ENCODE assay signal across 18 cellular contexts in genomic region chr7:39085189-39085588, GRCh38.
A peak's percentile ranks its signal among the peaks of the same experiment; 100 is the strongest.
DNase-seq lines count a peak whose midpoint lies in the region; ATAC-seq and TF ChIP-seq lines count a peak whose summit lies in the region.
"Had no signal": no experiment of that assay in that cellular context is flagged by ENCODE, and none has a peak within 500 bp of the region (broad histone marks: within the 10 kb centered on the region; RNA-seq: fewer than 3 reads in every experiment).

No MANE protein-coding gene starts in this region.

- CTCF ChIA-PET in activated CD8-positive, alpha-beta memory T cell treated with anti-CD3 and anti-CD28 coated beads, Interleukin-2, amount 10 ng/mL, durations not matched to agents 7 days and 5 days (lab: Charles Lee): no interaction called here

- no peak for ATAC-seq in HG03095 (IDR thresholded peaks at IDR 0.05; ENCODE audit: unreplicated experiment)
- no peak for ATAC-seq in activated naive CD4-positive, alpha-beta T cell treated with anti-CD3 and anti-CD28 coated beads, Interleukin-2, amount 50 U/mL, for 72 hours
- no peak for ATAC-seq in HG03520 (IDR thresholded peaks at IDR 0.05; ENCODE audit: unreplicated experiment)
- ATAC-seq in activated CD8-positive, alpha-beta memory T cell treated with anti-CD3 and anti-CD28 coated beads, Interleukin-2, amount 10 ng/mL, durations not matched to agents 7 days and 5 days: no peak
- ATAC-seq: effector memory CD8-positive, alpha-beta T cell had no signal

- H2BK5ac ChIP-seq in mesenchymal stem cell (ENCODE audit: low read depth, low read length, poor library complexity, severe bottlenecking): no peak overlapping the region

- no peak overlapping the region for H3K23ac ChIP-seq in mesenchymal stem cell (ENCODE audit: low read length in 2 of 2)

- 8% methylated on average over 2 of the region's 5 CpGs for WGBS in mesenchymal stem cell

- H3K4me2 ChIP-seq in mesenchymal stem cell (ENCODE audit: low read length, poor library complexity, severe bottlenecking): peak overlapping the region; percentile 81
- peak overlapping the region; percentile 31 for H3K4me2 ChIP-seq in skeletal muscle satellite cell (ENCODE audit: low read length)

- H3K4ac ChIP-seq in mesenchymal stem cell (ENCODE audit: low read depth in 1 of 2, low read length in 2 of 2): no peak overlapping the region

- H3K27ac ChIP-seq in HUES48 (ENCODE audit: low read depth, low read length) (peak overlapping the region; percentile 21), dorsolateral prefrontal cortex (peak overlapping the region in 56 of 59 donors; percentile 3 to 85 (median 64)), mesenchymal stem cell (ENCODE audit: low read length, poor library complexity, severe bottlenecking) (no peak overlapping the region)
- H3K27ac ChIP-seq: neutrophil, SK-N-MC had no signal

- H4K8ac ChIP-seq in mesenchymal stem cell (ENCODE audit: low read length): no peak overlapping the region

- no peaks in the 10 kb centered on the region for H3K9me3 Mint-ChIP-seq in activated naive CD4-positive, alpha-beta T cell treated with anti-CD3 and anti-CD28 coated beads, Interleukin-2, amount 50 U/mL, for 72 hours
- no peaks in the 10 kb centered on the region for H3K9me3 Mint-ChIP-seq in activated CD8-positive, alpha-beta memory T cell treated with anti-CD3 and anti-CD28 coated beads, Interleukin-2, amount 10 ng/mL, durations not matched to agents 7 days and 5 days (ENCODE audit: low read depth)
- H3K9me3 Mint-ChIP-seq: activated naive CD8-positive, alpha-beta T cell treated with anti-CD3 and anti-CD28 coated beads for 36 hours; effector memory CD8-positive, alpha-beta T cell had no signal

- no peak overlapping the region for H2BK120ac ChIP-seq in mesenchymal stem cell (ENCODE audit: low read depth, low read length)

- H3K36me3 Mint-ChIP-seq in activated naive CD4-positive, alpha-beta T cell treated with anti-CD3 and anti-CD28 coated beads, Interleukin-2, amount 50 U/mL, for 72 hours: no peaks in the 10 kb centered on the region
- no peaks in the 10 kb centered on the region for H3K36me3 Mint-ChIP-seq in activated CD8-positive, alpha-beta memory T cell treated with anti-CD3 and anti-CD28 coated beads, Interleukin-2, amount 10 ng/mL, durations not matched to agents 7 days and 5 days
- H3K36me3 Mint-ChIP-seq: activated naive CD8-positive, alpha-beta T cell treated with anti-CD3 and anti-CD28 coated beads for 36 hours had no signal

- no peak overlapping the region for H3K4me3 Mint-ChIP-seq in activated CD8-positive, alpha-beta memory T cell treated with anti-CD3 and anti-CD28 coated beads, Interleukin-2, amount 10 ng/mL, durations not matched to agents 7 days and 5 days
- H3K4me3 Mint-ChIP-seq: activated naive CD8-positive, alpha-beta T cell treated with anti-CD3 and anti-CD28 coated beads for 36 hours; effector memory CD8-positive, alpha-beta T cell had no signal

- H3K27me3 Mint-ChIP-seq in activated CD8-positive, alpha-beta memory T cell treated with anti-CD3 and anti-CD28 coated beads, Interleukin-2, amount 10 ng/mL, durations not matched to agents 7 days and 5 days: peaks cover 11% of the 10 kb centered on the region

- no peak overlapping the region for H2AK5ac ChIP-seq in mesenchymal stem cell (ENCODE audit: low read length, severe bottlenecking)

- no peak overlapping the region for H3K14ac ChIP-seq in mesenchymal stem cell (ENCODE audit: low read length in 2 of 2)

- intact Hi-C loops in dorsolateral prefrontal cortex (cut with DNase I): loop anchor here in 1 of 2 donors (10.0 kb wide), 1 partner anchor 110 kb away; the partner anchor contains the start of gene POU6F2

- no peaks in the 10 kb centered on the region for H3K4me1 Mint-ChIP-seq in activated CD8-positive, alpha-beta memory T cell treated with anti-CD3 and anti-CD28 coated beads, Interleukin-2, amount 10 ng/mL, durations not matched to agents 7 days and 5 days
- H3K4me1 Mint-ChIP-seq: activated naive CD8-positive, alpha-beta T cell treated with anti-CD3 and anti-CD28 coated beads for 36 hours had no signal

- no peak overlapping the region for H2AFZ ChIP-seq in mesenchymal stem cell (ENCODE audit: low read depth, low read length)

- H3K27ac Mint-ChIP-seq in activated naive CD4-positive, alpha-beta T cell treated with anti-CD3 and anti-CD28 coated beads, Interleukin-2, amount 50 U/mL, for 72 hours: no peak overlapping the region
- no peak overlapping the region for H3K27ac Mint-ChIP-seq in activated CD8-positive, alpha-beta memory T cell treated with anti-CD3 and anti-CD28 coated beads, Interleukin-2, amount 10 ng/mL, durations not matched to agents 7 days and 5 days
- H3K27ac Mint-ChIP-seq: activated naive CD8-positive, alpha-beta T cell treated with anti-CD3 and anti-CD28 coated beads for 36 hours; effector memory CD8-positive, alpha-beta T cell had no signal

- no peak for TF ChIP-seq CTCF in dorsolateral prefrontal cortex (IDR thresholded peaks at IDR 0.05 in 54 of 56, conservative IDR thresholded peaks at IDR 0.05 in 2 of 56; ENCODE audit: low read depth in 1 of 56, partially characterized antibody in 56 of 56)

- no peaks in the 10 kb centered on the region for H3K9me3 ChIP-seq in HUES48 (ENCODE audit: control insufficient read depth, insufficient read depth, low read length)
- no peaks in the 10 kb centered on the region for H3K9me3 ChIP-seq in mesenchymal stem cell (ENCODE audit: control insufficient read depth, low read length)
- H3K9me3 ChIP-seq in skeletal muscle satellite cell (replicated peaks; ENCODE audit: low read length): no peaks in the 10 kb centered on the region
- H3K9me3 ChIP-seq: neutrophil, tibial nerve had no signal

- no peaks in the 10 kb centered on the region for H3K79me1 ChIP-seq in mesenchymal stem cell (replicated peaks; ENCODE audit: low read length, poor library complexity, severe bottlenecking)

- H3K27me3 ChIP-seq in HUES48 (ENCODE audit: control insufficient read depth, insufficient read depth, low read length): no peaks in the 10 kb centered on the region
- peaks cover 0 to 27% (median 0%) of the 10 kb centered on the region in 45 donors for H3K27me3 ChIP-seq in dorsolateral prefrontal cortex
- H3K27me3 ChIP-seq in mesenchymal stem cell (ENCODE audit: control insufficient read depth in 1 of 2, insufficient read depth in 1 of 2, low read length in 2 of 2): peaks cover 0 to 30% of the 10 kb centered on the region in 2 experiments
- H3K27me3 ChIP-seq in skeletal muscle satellite cell (ENCODE audit: control insufficient read depth, insufficient read depth, low read length): peaks cover 26% of the 10 kb centered on the region
- H3K27me3 ChIP-seq: tibial nerve had no signal

- H3K9ac ChIP-seq in HUES48 (ENCODE audit: low read depth, low read length): no peak overlapping the region
- H3K9ac ChIP-seq in mesenchymal stem cell (ENCODE audit: low read length): no peak overlapping the region
- no peak overlapping the region for H3K9ac ChIP-seq in skeletal muscle satellite cell (ENCODE audit: low read depth, low read length)

- no peak overlapping the region for H4K91ac ChIP-seq in mesenchymal stem cell (ENCODE audit: low read length)

- no peak overlapping the region for H3K18ac ChIP-seq in mesenchymal stem cell (ENCODE audit: low read depth in 1 of 2, low read length in 2 of 2)

- peak overlapping the region; percentile 48 for H3K4me3 ChIP-seq in HUES48 (ENCODE audit: low read depth, low read length)
- peak overlapping the region in 58 of 59 donors; percentile 1 to 63 (median 47) for H3K4me3 ChIP-seq in dorsolateral prefrontal cortex
- peak overlapping the region in 1 of 2 experiments; percentile 57 for H3K4me3 ChIP-seq in mesenchymal stem cell (ENCODE audit: insufficient read depth in 1 of 2, low read depth in 1 of 2, low read length in 2 of 2)
- H3K4me3 ChIP-seq in skeletal muscle satellite cell (ENCODE audit: low read length): no peak overlapping the region
- H3K4me3 ChIP-seq: SK-N-MC had no signal

- no peak overlapping the region for H2BK15ac ChIP-seq in mesenchymal stem cell (ENCODE audit: low read depth, poor library complexity, severe bottlenecking)

- H3K4me1 ChIP-seq in HUES48 (ENCODE audit: control insufficient read depth, insufficient read depth, low read length) (peaks cover 35% of the 10 kb centered on the region), mesenchymal stem cell (ENCODE audit: control insufficient read depth, insufficient read depth, low read depth, low read length) (no peaks in the 10 kb centered on the region), skeletal muscle satellite cell (ENCODE audit: control insufficient read depth, insufficient read depth, low read length) (no peaks in the 10 kb centered on the region)

- H3K36me3 ChIP-seq in HUES48 (ENCODE audit: control insufficient read depth, insufficient read depth, low read length): no peaks in the 10 kb centered on the region
- H3K36me3 ChIP-seq in mesenchymal stem cell (ENCODE audit: control insufficient read depth in 1 of 2, insufficient read depth in 2 of 2, low read depth in 1 of 2, low read length in 2 of 2): no peaks in the 10 kb centered on the region
- no peaks in the 10 kb centered on the region for H3K36me3 ChIP-seq in skeletal muscle satellite cell (ENCODE audit: insufficient read depth, low read length)
- H3K36me3 ChIP-seq: neutrophil, tibial nerve had no signal

- DNase-seq in dorsolateral prefrontal cortex (no peak), mesenchymal stem cell (no peak)
- no peak for DNase-seq in activated naive CD4-positive, alpha-beta T cell treated with anti-CD3 and anti-CD28 coated beads, Interleukin-2, amount 50 U/mL, for 72 hours (ENCODE audit: low spot score in 2 of 2)
- no peak for DNase-seq in activated CD8-positive, alpha-beta memory T cell treated with anti-CD3 and anti-CD28 coated beads, Interleukin-2, amount 10 ng/mL, durations not matched to agents 7 days and 5 days
- DNase-seq: activated naive CD8-positive, alpha-beta T cell treated with anti-CD3 and anti-CD28 coated beads for 36 hours; activated T-cell treated with anti-CD3 and anti-CD28 coated beads for 4 hours; DMS 273 treated with DMSO at 0.1 percent for 48 hours; effector memory CD8-positive, alpha-beta T cell; GOT3; NCI-H1694; NCI-H526 treated with DMSO at 0.1 percent for 48 hours had no signal

- H2BK12ac ChIP-seq in mesenchymal stem cell (ENCODE audit: low read length in 2 of 2): no peak overlapping the region
